In genomic region chr16:46691720-46692119, GRCh38 we compare ENCODE assay signal across 10 cellular contexts. TPM values are rescaled to one million over a fixed set of nuclear protein-coding genes. Genes with fewer than 3 reads are reported as not detected.
DNase-seq lines count a peak whose midpoint lies in the region; ATAC-seq and TF ChIP-seq lines count a peak whose summit lies in the region.
"Had no signal": no experiment of that assay in that cellular context is flagged by ENCODE, and none has a peak within 500 bp of the region (broad histone marks: within the 10 kb centered on the region; RNA-seq: fewer than 3 reads in every experiment).

No MANE protein-coding gene starts in this region.

- WGBS in mesodermal cell (ENCODE audit: insufficient coverage in 2 of 2), 2 experiments: 56 to 89% methylated on average over 1 of the region's 4 CpGs
- WGBS in body of pancreas, 2 donors: 67 to 78% methylated on average over 4 of the region's 4 CpGs

- H3K9ac ChIP-seq in HUES6 (ENCODE audit: low read length): peak overlapping the region; percentile 29

- intact Hi-C loops in body of pancreas (cut with DNase I): no loop called here

- no peak for ATAC-seq in HG03108 (IDR thresholded peaks at IDR 0.05; ENCODE audit: unreplicated experiment)
- no peak for ATAC-seq in body of pancreas
- ATAC-seq in GM19023 (IDR thresholded peaks at IDR 0.05; ENCODE audit: unreplicated experiment): no peak
- ATAC-seq: gastroesophageal sphincter, right cardiac atrium had no signal

- peaks cover 50% of the 10 kb centered on the region for H3K36me3 ChIP-seq in HUES6 (ENCODE audit: control insufficient read depth, insufficient read depth, low read length)
- peaks cover 51% of the 10 kb centered on the region for H3K36me3 ChIP-seq in mesodermal cell (ENCODE audit: control insufficient read depth, insufficient read depth, low read length)
- H3K36me3 ChIP-seq in body of pancreas (replicated peaks in 1 of 2; ENCODE audit: insufficient read depth in 1 of 2, low read depth in 2 of 2): no peaks in the 10 kb centered on the region
- H3K36me3 ChIP-seq: gastroesophageal sphincter had no signal

- H3K9me3 ChIP-seq in HUES6 (ENCODE audit: control insufficient read depth, insufficient read depth, low read depth, low read length) (no peaks in the 10 kb centered on the region), mesodermal cell (ENCODE audit: control insufficient read depth, low read length) (no peaks in the 10 kb centered on the region), body of pancreas (no peaks in the 10 kb centered on the region)
- H3K9me3 ChIP-seq: gastroesophageal sphincter had no signal

- in situ Hi-C loops in astrocyte of the spinal cord (cut with HindIII; ENCODE audit: low sequenced_read_pairs): no loop called here

- peak; percentile 50 to 54 for DNase-seq in NCI-H526 (lab: John Stamatoyannopoulos, UW)
- DNase-seq in NCI-H526 treated with DMSO at 0.1 percent for 48 hours (lab: John Stamatoyannopoulos, UW): no peak
- DNase-seq in astrocyte of the spinal cord (ENCODE audit: low read depth, low spot score): peak; percentile 36
- no peak for DNase-seq in body of pancreas
- DNase-seq: right cardiac atrium had no signal

- H3K4me1 ChIP-seq in HUES6 (ENCODE audit: control insufficient read depth, insufficient read depth, low read length) (peaks cover 20% of the 10 kb centered on the region), mesodermal cell (ENCODE audit: control insufficient read depth, insufficient read depth, low read length, poor library complexity, severe bottlenecking) (peaks cover 13% of the 10 kb centered on the region), body of pancreas (peaks cover 25% of the 10 kb centered on the region)

- no peak overlapping the region for H3K27ac ChIP-seq in HUES6 (ENCODE audit: low read depth, low read length)
- H3K27ac ChIP-seq in mesodermal cell (ENCODE audit: low read depth, low read length, severe bottlenecking): no peak overlapping the region
- no peak overlapping the region for H3K27ac ChIP-seq in body of pancreas
- H3K27ac ChIP-seq: gastroesophageal sphincter had no signal

- H3K27me3 ChIP-seq in HUES6 (ENCODE audit: control insufficient read depth, insufficient read depth, low read length) (no peaks in the 10 kb centered on the region), body of pancreas (no peaks in the 10 kb centered on the region)
- H3K27me3 ChIP-seq: gastroesophageal sphincter had no signal

- no peak for TF ChIP-seq CTCF in astrocyte of the spinal cord (IDR thresholded peaks at IDR 0.05; ENCODE audit: low read depth, low read length)
- TF ChIP-seq CTCF in body of pancreas (IDR thresholded peaks at IDR 0.05): no peak

- H3K4me3 ChIP-seq in HUES6 (ENCODE audit: low read depth, low read length) (peak overlapping the region; percentile 76; the same call in 1 of the 2 replicates), astrocyte of the spinal cord (ENCODE audit: low read depth, low read length) (no peak overlapping the region), mesodermal cell (ENCODE audit: extremely low read depth, insufficient read depth, low read length, poor library complexity, severe bottlenecking) (peak overlapping the region; percentile 93), body of pancreas (no peak overlapping the region)
- H3K4me3 ChIP-seq: gastroesophageal sphincter had no signal

- no peak for TF ChIP-seq POLR2A in body of pancreas (IDR thresholded peaks at IDR 0.05)

RNA-seq across cellular contexts. Expression of gene ORC6, which starts 2.3 kb away (rescaled TPM):
- 40.0 TPM for polyA plus RNA-seq in mesodermal cell (2013, experiment 1 of 2)
- 44.3 TPM for polyA plus RNA-seq in mesodermal cell (2013, experiment 2 of 2)
- 1 to 10 TPM in 1 of 2 donors, not detected in 1; 4.9 TPM for total RNA-seq in body of pancreas

RNA-seq across cellular contexts. Expression of gene VPS35, which starts 2.7 kb away (rescaled TPM):
- 71.6 TPM for polyA plus RNA-seq in mesodermal cell (2013, experiment 1 of 2)
- 71.9 TPM for polyA plus RNA-seq in mesodermal cell (2013, experiment 2 of 2)
- 10 to 100 TPM; 14.5 to 40.5 TPM for total RNA-seq in body of pancreas

RNA-seq across cellular contexts. Expression of gene MYLK3, which starts 56.4 kb away (rescaled TPM):
- 4.3 TPM for polyA plus RNA-seq in mesodermal cell (2013, experiment 1 of 2)
- 5.3 TPM for polyA plus RNA-seq in mesodermal cell (2013, experiment 2 of 2)
- total RNA-seq in body of pancreas: under 1 TPM in 1 of 2 donors, not detected in 1; 0.26 TPM

Comparison
In these comparisons a context has a peak if more than half of its experiments do, and no peak if none do; other contexts are left out.
1. DNase-seq: peak in NCI-H526 (2 of 2) and astrocyte of the spinal cord (single experiment); none in NCI-H526 treated with DMSO at 0.1 percent for 48 hours (single experiment) and body of pancreas (0 of 4).
2. H3K4me3 ChIP-seq: peak in HUES6 (single experiment) and mesodermal cell (single experiment); none in astrocyte of the spinal cord (single experiment) and body of pancreas (0 of 2).